18 cellular contexts compared by ENCODE assay signal in genomic region chr1:230854423-230854822, GRCh38.
"Had no signal": no experiment of that assay in that cellular context is flagged by ENCODE, and none has a peak within 500 bp of the region (broad histone marks: within the 10 kb centered on the region; RNA-seq: fewer than 3 reads in every experiment).

No MANE protein-coding gene starts in this region.

- H3K27me3 ChIP-seq: body of pancreas, neural progenitor cell, spleen, transverse colon had no signal

- H3K4me1 Mint-ChIP-seq: activated naive CD4-positive, alpha-beta T cell treated with anti-CD3 and anti-CD28 coated beads, Interleukin-2, amount 10 ng/mL, durations not matched to agents 7 days and 5 days had no signal

- DNase-seq: activated CD4-positive, alpha-beta memory T cell treated with anti-CD3 and anti-CD28 coated beads for 36 hours; activated CD4-positive, alpha-beta T cell treated with anti-CD3 and anti-CD28 coated beads for 48 hours; activated effector memory CD4-positive, alpha-beta T cell treated with anti-CD3 and anti-CD28 coated beads, Interleukin-2, amount 50 U/mL, for 16 hours; activated naive CD4-positive, alpha-beta T cell treated with anti-CD3 and anti-CD28 coated beads, Interleukin-2, amount 10 ng/mL, durations not matched to agents 7 days and 5 days; amygdala; body of pancreas; effector memory CD8-positive, alpha-beta T cell; hypothalamus; mucosa of descending colon; naive thymus-derived CD4-positive, alpha-beta T cell; retina; SK-N-SH; spleen; stimulated activated CD4-positive, alpha-beta T cell treated with anti-CD3 and anti-CD28 coated beads, Interleukin-4, amount 100 ng/mL, for 1 hour; stimulated activated naive CD4-positive, alpha-beta T cell treated with Interleukin-2 at 50 U/mL for 16 hours; T-helper 2 cell; transverse colon had no signal

- H3K36me3 ChIP-seq: transverse colon had no signal

- H3K27ac Mint-ChIP-seq: activated CD4-positive, alpha-beta memory T cell treated with anti-CD3 and anti-CD28 coated beads for 36 hours; activated naive CD4-positive, alpha-beta T cell treated with anti-CD3 and anti-CD28 coated beads, Interleukin-2, amount 10 ng/mL, durations not matched to agents 7 days and 5 days; effector memory CD8-positive, alpha-beta T cell; naive thymus-derived CD4-positive, alpha-beta T cell; neural progenitor cell had no signal

- H3K4me3 Mint-ChIP-seq: activated CD4-positive, alpha-beta memory T cell treated with anti-CD3 and anti-CD28 coated beads for 36 hours; activated naive CD4-positive, alpha-beta T cell treated with anti-CD3 and anti-CD28 coated beads, Interleukin-2, amount 10 ng/mL, durations not matched to agents 7 days and 5 days; effector memory CD8-positive, alpha-beta T cell; naive thymus-derived CD4-positive, alpha-beta T cell; neural progenitor cell had no signal

- H3K27ac ChIP-seq: body of pancreas, neural progenitor cell, spleen, transverse colon had no signal

- H3K4me3 ChIP-seq: body of pancreas, mucosa of descending colon, neural progenitor cell, spleen, transverse colon had no signal

- H2AFZ ChIP-seq: neural progenitor cell had no signal

- H3K9me3 Mint-ChIP-seq: activated naive CD4-positive, alpha-beta T cell treated with anti-CD3 and anti-CD28 coated beads, Interleukin-2, amount 10 ng/mL, durations not matched to agents 7 days and 5 days; effector memory CD8-positive, alpha-beta T cell had no signal

- H3K4me2 ChIP-seq: SK-N-SH had no signal

- H3K36me3 Mint-ChIP-seq: activated naive CD4-positive, alpha-beta T cell treated with anti-CD3 and anti-CD28 coated beads, Interleukin-2, amount 10 ng/mL, durations not matched to agents 7 days and 5 days had no signal

- H3K9me3 ChIP-seq: mucosa of descending colon, SK-N-SH, transverse colon had no signal

- H3K9ac ChIP-seq: neural progenitor cell, SK-N-SH had no signal

- H3K27me3 Mint-ChIP-seq: activated CD4-positive, alpha-beta memory T cell treated with anti-CD3 and anti-CD28 coated beads for 36 hours; activated naive CD4-positive, alpha-beta T cell treated with anti-CD3 and anti-CD28 coated beads, Interleukin-2, amount 10 ng/mL, durations not matched to agents 7 days and 5 days; effector memory CD8-positive, alpha-beta T cell; naive thymus-derived CD4-positive, alpha-beta T cell had no signal
